ENCODE assay signal across 7 cellular contexts in genomic region chr15:40092416-40093223, GRCh38. TPM values are rescaled to one million over a fixed set of nuclear protein-coding genes. Genes with fewer than 3 reads are reported as not detected.
A peak's percentile ranks its signal among the peaks of the same experiment; 100 is the strongest.
DNase-seq lines count a peak whose midpoint lies in the region; ATAC-seq, FAIRE-seq and TF ChIP-seq lines count a peak whose summit lies in the region.

No MANE protein-coding gene starts in this region.

- intact Hi-C loops in Panc1 (cut with micrococcal nuclease; ENCODE audit: unreplicated experiment) (no loop called here), heart right ventricle (cut with DNase I) (no loop called here)

- POLR2A ChIA-PET in Panc1 (lab: Charles Lee), result no interaction called here

- H3K9me3 ChIP-seq in Panc1 (ENCODE audit: control insufficient read depth, insufficient read depth, low read depth, low read length) (no peaks in the 10 kb centered on the region), heart right ventricle (no peaks in the 10 kb centered on the region), small intestine (ENCODE audit: control insufficient read depth, low read depth) (no peaks in the 10 kb centered on the region)

- H3K4me3 ChIP-seq in Panc1 (ENCODE audit: low read depth in 2 of 2, low read length in 2 of 2) (no peak overlapping the region), heart right ventricle (no peak overlapping the region), small intestine (ENCODE audit: low read depth in 1 of 2, low read length in 2 of 2) (no peak overlapping the region)

- DNase-seq in M059J (ENCODE audit: low read depth) (peak; percentile 86), Panc1 (ENCODE audit: low read depth, low spot score) (no peak), heart right ventricle (peak; percentile 69 to 72), small intestine (peak; percentile 75), frontal cortex (ENCODE audit: low spot score in 2 of 2) (no peak), COLO829 (ENCODE audit: low spot score) (no peak)

- H3K27me3 ChIP-seq in Panc1 (ENCODE audit: control insufficient read depth, insufficient read depth, low read length) (no peaks in the 10 kb centered on the region), heart right ventricle (no peaks in the 10 kb centered on the region), small intestine (ENCODE audit: control insufficient read depth in 2 of 2, insufficient read depth in 2 of 2, low read length in 2 of 2) (no peaks in the 10 kb centered on the region)

- 23 to 25% methylated on average over 12 of the region's 12 CpGs for WGBS in heart right ventricle, 2 donors
- 16 to 44% (median 27%) methylated on average over 12 of the region's 12 CpGs for WGBS in small intestine, 3 donors

- H3K4me1 ChIP-seq in Panc1 (ENCODE audit: control insufficient read depth, insufficient read depth, low read length) (peaks cover 40% of the 10 kb centered on the region), heart right ventricle (peaks cover 20 to 93% (median 62%) of the 10 kb centered on the region in 9 donors), small intestine (ENCODE audit: control insufficient read depth in 2 of 2, insufficient read depth in 1 of 2, low read depth in 1 of 2, low read length in 1 of 2) (peaks cover 8 to 12% of the 10 kb centered on the region in 2 donors)

- peak; percentile 19; the same call in 1 of the 2 replicates for ATAC-seq in Panc1
- peak; percentile 83 to 93 (median 88) for ATAC-seq in heart right ventricle
- ATAC-seq in HG02938 (IDR thresholded peaks at IDR 0.05; ENCODE audit: unreplicated experiment), result no peak

- H3K27ac ChIP-seq in Panc1 (ENCODE audit: low read length) (no peak overlapping the region; the same call in 1 of the 2 replicates), heart right ventricle (peak overlapping the region; percentile 63 to 87 (median 77)), small intestine (ENCODE audit: low read depth in 1 of 2, low read length in 1 of 2) (peak overlapping the region; percentile 71 to 77)

- no peaks in the 10 kb centered on the region for H3K36me3 ChIP-seq in Panc1 (ENCODE audit: control insufficient read depth, insufficient read depth, low read length)
- H3K36me3 ChIP-seq in heart right ventricle, result peaks cover 0 to 23% (median 0%) of the 10 kb centered on the region in 9 donors
- H3K36me3 ChIP-seq in small intestine (ENCODE audit: control insufficient read depth in 2 of 2, insufficient read depth in 2 of 2, low read length in 2 of 2), result peaks cover 0 to 6% of the 10 kb centered on the region in 2 donors

- FAIRE-seq in small intestine (lab: Jason Lieb, UNC) (no peak), frontal cortex (lab: Jason Lieb, UNC) (no peak)

- no TSS peak for BruUV-seq in Panc1 (replicated peaks; lab: Mats Ljungman, UMichigan)

- TF ChIP-seq CTCF in Panc1 (IDR thresholded peaks at IDR 0.05), result no peak
- no peak for TF ChIP-seq CTCF in heart right ventricle (IDR thresholded peaks at IDR 0.05)

- CTCF ChIA-PET in Panc1 (lab: Charles Lee), result interaction anchor here (0.6 to 0.8 kb wide), 2 partner anchors 13 to 15 kb away, joined by 4 read pairs; no protein-coding TSS in a partner anchor

- in situ Hi-C loops in Panc1 (cut with HindIII; ENCODE audit: low pct_unique_long_range_greater_than_20kb, low sequenced_read_pairs), result no loop called here

RNA-seq across cellular contexts. Expression of gene BMF, which starts 16.1 kb away (rescaled TPM):
- 5.4 and 12.1 TPM in 2 replicates for total RNA-seq in M059J (2014; rRNA removed; shearing (Covaris generic))
- total RNA-seq in Panc1 (2021; ENCODE audit: unreplicated experiment) (7.8 TPM), heart right ventricle (10 to 100 TPM in 1 of 10 donors, 1 to 10 TPM in 8, under 1 TPM in 1; 0.92 to 10.2 (median 3.0) TPM), frontal cortex (2.9 TPM)
- 9.4 TPM for polyA plus RNA-seq in Panc1 (2012; ENCODE audit: insufficient read length)
- polyA plus RNA-seq in heart right ventricle (1 to 10 TPM; 2.1 to 4.6 TPM), small intestine (10 to 100 TPM in 2 of 3 donors, 1 to 10 TPM in 1; 4.4 to 19.2 (median 15.2) TPM)

RNA-seq across cellular contexts. Expression of gene SRP14, which starts 53.6 kb away (rescaled TPM):
- 236 and 307 TPM in 2 replicates for total RNA-seq in M059J (2014; rRNA removed; shearing (Covaris generic))
- 166 TPM for total RNA-seq in Panc1 (2021; ENCODE audit: unreplicated experiment)
- polyA plus RNA-seq in Panc1 (2012; ENCODE audit: insufficient read length), result 372 TPM
- total RNA-seq in heart right ventricle, result 100 to 1,000 TPM; 189 to 290 (median 210) TPM
- 100 to 1,000 TPM; 395 to 699 TPM for polyA plus RNA-seq in heart right ventricle
- polyA plus RNA-seq in small intestine, result 100 to 1,000 TPM; 282 to 329 (median 318) TPM
- total RNA-seq in frontal cortex, result 102 TPM

Comparison
In these comparisons a context has a peak if more than half of its experiments do, and no peak if none do; other contexts are left out.
1. DNase-seq: peak in M059J (single experiment), heart right ventricle (2 of 2) and small intestine (single experiment); none in Panc1 (single experiment), frontal cortex (0 of 2) and COLO829 (single experiment).